ENCODE assay signal across 22 cellular contexts in the genomic region with DNA sequence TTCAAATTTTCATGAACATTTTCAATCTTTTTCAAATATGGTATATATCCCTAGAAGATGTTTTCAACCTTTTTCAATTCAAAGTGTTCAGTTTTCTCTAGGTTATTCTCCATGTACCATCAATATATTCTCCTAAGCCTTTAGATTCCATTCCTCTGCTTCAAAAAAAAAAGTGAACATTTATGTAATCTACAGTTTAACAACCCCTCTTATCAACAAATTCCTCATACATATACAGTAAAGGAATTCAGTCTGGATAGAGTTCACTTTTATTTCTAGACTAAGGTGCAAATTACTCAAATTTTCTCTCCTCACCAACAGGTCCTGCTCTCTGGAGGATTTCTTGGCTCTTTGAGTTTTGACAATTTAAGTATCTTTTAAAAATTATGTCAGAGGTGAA.
"Had no signal": no experiment of that assay in that cellular context is flagged by ENCODE, and none has a peak within 500 bp of the region (broad histone marks: within the 10 kb centered on the region; RNA-seq: fewer than 3 reads in every experiment).

No MANE protein-coding gene starts in this region.

- FAIRE-seq: HTR-8/SVneo had no signal

- H3K9me3 ChIP-seq: SJCRH30 had no signal

- ATAC-seq: Panc1, PC-3, Right ventricle myocardium inferior had no signal

- H3K27me3 ChIP-seq: SJCRH30 had no signal

- H3K36me3 ChIP-seq: SJCRH30 had no signal

- DNase-seq: KBM-7, MV-4-11, NCI-H1048, NCI-H1105, NCI-H1417, NCI-H1436 treated with DMSO at 0.1 percent for 48 hours, NCI-H1694 treated with DMSO at 0.1 percent for 48 hours, NCI-H1930, NCI-H2081, NCI-H2107, NCI-H2227 treated with DMSO at 0.1 percent for 48 hours, NCI-H446, NCI-H510A, NCI-H524 treated with DMSO at 0.1 percent for 48 hours, NCI-H69, NCI-H774, PC-3, SHP77 treated with DMSO at 0.1 percent for 48 hours, SJCRH30 had no signal

- H3K4me3 ChIP-seq: SJCRH30 had no signal
